Comparison of ENCODE assay signal across 20 cellular contexts in the genomic region with DNA sequence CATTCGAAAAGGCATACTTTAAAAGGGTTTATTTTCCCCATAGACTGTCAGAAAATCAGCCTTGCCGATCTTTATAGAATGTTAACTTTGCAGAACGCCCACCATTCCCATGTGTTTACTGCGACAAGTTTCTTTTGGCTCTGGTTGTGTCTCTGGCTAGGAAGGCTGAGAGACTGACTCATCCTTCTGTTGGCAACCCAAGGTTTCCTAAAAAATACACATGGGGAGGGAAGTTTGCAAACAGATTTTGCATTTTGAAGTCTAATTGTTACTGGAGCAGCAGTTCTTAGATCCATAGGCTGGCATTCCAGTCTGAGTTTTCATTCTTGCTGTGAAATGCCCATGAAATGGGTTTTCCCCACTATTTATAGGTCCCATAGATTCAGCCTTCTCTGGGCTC. TPM values are rescaled to one million over a fixed set of nuclear protein-coding genes. Genes with fewer than 3 reads are reported as not detected.
DNase-seq lines count a peak whose midpoint lies in the region; ATAC-seq, FAIRE-seq and TF ChIP-seq lines count a peak whose summit lies in the region.
"Had no signal": no experiment of that assay in that cellular context is flagged by ENCODE, and none has a peak within 500 bp of the region (broad histone marks: within the 10 kb centered on the region; RNA-seq: fewer than 3 reads in every experiment).

No MANE protein-coding gene starts in this region.

- peaks cover 31% of the 10 kb centered on the region for H3K4me1 Mint-ChIP-seq in chondrocyte (ENCODE audit: low read depth)
- H3K4me1 Mint-ChIP-seq: stimulated activated effector memory CD8-positive, alpha-beta T cell treated with anti-CD3 and anti-CD28 coated beads, Interleukin-12 subunit alpha, Interleukin-12 subunit beta, amount 100 ng/mL, for 72 hours had no signal

- H3K27ac Mint-ChIP-seq in chondrocyte (ENCODE audit: unreplicated experiment), result peak overlapping the region; percentile 77
- H3K27ac Mint-ChIP-seq: naive thymus-derived CD8-positive, alpha-beta T cell; progenitor cell of endocrine pancreas; stimulated activated effector memory CD8-positive, alpha-beta T cell treated with anti-CD3 and anti-CD28 coated beads, Interleukin-12 subunit alpha, Interleukin-12 subunit beta, amount 100 ng/mL, for 72 hours; T-helper 1 cell treated with Interleukin-12 subunit alpha and Interleukin-12 subunit beta and Interleukin-4 antibody, amounts not matched to agents 30 μg/mL and 1 μg/mL, for 36 hours had no signal

- H3K36me3 ChIP-seq in ACC112 (ENCODE audit: insufficient read depth, low read length), result no peaks in the 10 kb centered on the region
- H3K36me3 ChIP-seq in gastroesophageal sphincter, result no peaks in the 10 kb centered on the region

- no peaks in the 10 kb centered on the region for H3K79me2 ChIP-seq in ACC112 (ENCODE audit: control insufficient read depth, insufficient read depth, low read length, unreplicated experiment)

- H3K27me3 Mint-ChIP-seq in chondrocyte (ENCODE audit: low read depth), result no peaks in the 10 kb centered on the region
- H3K27me3 Mint-ChIP-seq: naive thymus-derived CD8-positive, alpha-beta T cell; progenitor cell of endocrine pancreas had no signal

- H3K27ac ChIP-seq in ACC112 (ENCODE audit: low read depth, low read length) (no peak overlapping the region), gastroesophageal sphincter (no peak overlapping the region)

- H3K27me3 ChIP-seq in ACC112 (ENCODE audit: insufficient read depth, low read length) (no peaks in the 10 kb centered on the region), gastroesophageal sphincter (no peaks in the 10 kb centered on the region)

- 17 to 29% methylated on average over 4 of the region's 4 CpGs for WGBS in gastroesophageal sphincter (ENCODE audit: low coverage in 1 of 2), 2 donors

- TF ChIP-seq CTCF in chondrocyte (IDR thresholded peaks at IDR 0.05) (no peak), gastroesophageal sphincter (IDR thresholded peaks at IDR 0.05) (no peak)

- H2AFZ ChIP-seq in ACC112 (ENCODE audit: low read length, unreplicated experiment), result peak overlapping the region; percentile 42

- peaks cover 0 to 5% (median 0%) of the 10 kb centered on the region in 3 donors for H3K9me3 ChIP-seq in gastroesophageal sphincter
- H3K9me3 ChIP-seq: Caco-2 had no signal

- TF ChIP-seq EP300 in gastroesophageal sphincter (IDR thresholded peaks at IDR 0.05), result no peak

- no peak for ATAC-seq in gastroesophageal sphincter
- no peak for ATAC-seq in GM19395 (IDR thresholded peaks at IDR 0.05; ENCODE audit: unreplicated experiment)
- ATAC-seq: naive thymus-derived CD8-positive, alpha-beta T cell; stimulated activated effector memory CD8-positive, alpha-beta T cell treated with anti-CD3 and anti-CD28 coated beads, Interleukin-12 subunit alpha, Interleukin-12 subunit beta, amount 100 ng/mL, for 72 hours had no signal

- peak; percentile 31 for DNase-seq in EL
- no peak for DNase-seq in chondrocyte (ENCODE audit: low spot score)
- DNase-seq in myocyte (ENCODE audit: low read depth), result peak; percentile 37
- no peak for DNase-seq in NCI-H1417 (lab: John Stamatoyannopoulos, UW)
- no peak for DNase-seq in urothelium cell line (ENCODE audit: low spot score)
- DNase-seq: ACHN; activated CD4-positive, CD25-positive, alpha-beta regulatory T cell; Caco-2; glutamatergic neuron; naive thymus-derived CD8-positive, alpha-beta T cell; NCI-H1930; trophoblast cell had no signal

- H3K9me3 Mint-ChIP-seq in chondrocyte (ENCODE audit: low read depth), result peaks cover 9% of the 10 kb centered on the region
- H3K9me3 Mint-ChIP-seq: stimulated activated effector memory CD8-positive, alpha-beta T cell treated with anti-CD3 and anti-CD28 coated beads, Interleukin-12 subunit alpha, Interleukin-12 subunit beta, amount 100 ng/mL, for 72 hours; T-helper 1 cell treated with Interleukin-12 subunit alpha and Interleukin-12 subunit beta and Interleukin-4 antibody, amounts not matched to agents 30 μg/mL and 1 μg/mL, for 36 hours had no signal

- FAIRE-seq in urothelium cell line (lab: Jason Lieb, UNC), result no peak
- FAIRE-seq: colon, endometrium had no signal

- H3K4me3 Mint-ChIP-seq in chondrocyte (ENCODE audit: unreplicated experiment), result no peak overlapping the region
- H3K4me3 Mint-ChIP-seq: naive thymus-derived CD8-positive, alpha-beta T cell; stimulated activated effector memory CD8-positive, alpha-beta T cell treated with anti-CD3 and anti-CD28 coated beads, Interleukin-12 subunit alpha, Interleukin-12 subunit beta, amount 100 ng/mL, for 72 hours; T-helper 1 cell treated with Interleukin-12 subunit alpha and Interleukin-12 subunit beta and Interleukin-4 antibody, amounts not matched to agents 30 μg/mL and 1 μg/mL, for 36 hours had no signal

- peaks cover 7% of the 10 kb centered on the region for H3K36me3 Mint-ChIP-seq in chondrocyte (ENCODE audit: low read depth)
- H3K36me3 Mint-ChIP-seq: stimulated activated effector memory CD8-positive, alpha-beta T cell treated with anti-CD3 and anti-CD28 coated beads, Interleukin-12 subunit alpha, Interleukin-12 subunit beta, amount 100 ng/mL, for 72 hours had no signal

- TF ChIP-seq POLR2A in gastroesophageal sphincter (IDR thresholded peaks at IDR 0.05), result no peak

- H3K4me1 ChIP-seq in ACC112 (ENCODE audit: control insufficient read depth, insufficient read depth, low read length, unreplicated experiment) (peaks cover 11% of the 10 kb centered on the region), gastroesophageal sphincter (peaks cover 0 to 13% (median 5%) of the 10 kb centered on the region in 3 donors)
- H3K4me1 ChIP-seq: Caco-2 had no signal

- H3K4me3 ChIP-seq in ACC112 (ENCODE audit: low read depth, low read length) (no peak overlapping the region), gastroesophageal sphincter (no peak overlapping the region)

RNA-seq across cellular contexts. Expression of gene MINAR1, which starts 37.9 kb away (rescaled TPM):
- 3.8 to 4.2 TPM (median 4.0 TPM) in 3 replicates for total RNA-seq in chondrocyte
- 1.3 and 2.5 TPM in 2 replicates for total RNA-seq in myocyte
- polyA plus RNA-seq in myocyte (2012), result 1.6 TPM
- total RNA-seq in gastroesophageal sphincter, result 1 to 10 TPM in 1 of 4 donors, under 1 TPM in 3; 0.16 to 2.2 (median 0.34) TPM

Comparison
In these comparisons a context has a peak if more than half of its experiments do, and no peak if none do; other contexts are left out.
1. DNase-seq: peak in EL (single experiment) and myocyte (single experiment); none in chondrocyte (single experiment), NCI-H1417 (0 of 3) and urothelium cell line (single experiment).